In the genomic region with DNA sequence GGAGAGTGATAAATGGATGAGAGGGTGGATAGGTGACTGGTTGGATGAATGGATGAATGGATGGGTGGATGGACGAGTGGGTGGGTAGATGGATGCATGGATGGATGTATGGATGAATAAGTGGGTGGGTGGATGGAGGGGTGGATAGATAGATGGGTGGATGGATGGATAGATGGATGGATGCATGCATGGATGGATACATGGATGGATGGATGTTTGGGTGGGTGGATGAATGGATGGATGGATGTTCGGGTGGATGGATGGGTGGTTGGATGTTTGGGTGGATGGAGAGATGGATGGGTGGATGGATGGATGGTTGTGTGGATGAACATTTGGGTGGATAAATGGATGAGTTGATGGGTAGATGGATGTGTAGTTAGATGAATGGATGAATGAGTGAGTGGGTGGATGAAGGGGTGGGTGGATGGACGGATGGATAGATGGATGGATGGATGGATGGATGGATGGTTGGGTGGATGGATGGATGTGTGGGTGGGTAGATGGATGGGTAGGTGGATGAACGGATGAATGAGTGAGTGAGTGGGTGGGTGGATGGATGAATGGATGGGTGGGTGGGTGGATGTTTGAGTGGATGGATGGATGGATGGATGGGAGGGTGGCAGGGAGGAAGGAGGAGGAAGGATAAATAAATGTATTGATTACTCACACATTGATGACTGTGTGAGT, we compare ENCODE assay signal across 3 cellular contexts.
TF ChIP-seq lines count a peak whose summit lies in the region.

No MANE protein-coding gene starts in this region.

TF ChIP-seq in HEK293, 187 proteins besides CTCF, POLR2A, EP300 and RAD21 (continues in another document):
- TF ChIP-seq, protein P1, sequence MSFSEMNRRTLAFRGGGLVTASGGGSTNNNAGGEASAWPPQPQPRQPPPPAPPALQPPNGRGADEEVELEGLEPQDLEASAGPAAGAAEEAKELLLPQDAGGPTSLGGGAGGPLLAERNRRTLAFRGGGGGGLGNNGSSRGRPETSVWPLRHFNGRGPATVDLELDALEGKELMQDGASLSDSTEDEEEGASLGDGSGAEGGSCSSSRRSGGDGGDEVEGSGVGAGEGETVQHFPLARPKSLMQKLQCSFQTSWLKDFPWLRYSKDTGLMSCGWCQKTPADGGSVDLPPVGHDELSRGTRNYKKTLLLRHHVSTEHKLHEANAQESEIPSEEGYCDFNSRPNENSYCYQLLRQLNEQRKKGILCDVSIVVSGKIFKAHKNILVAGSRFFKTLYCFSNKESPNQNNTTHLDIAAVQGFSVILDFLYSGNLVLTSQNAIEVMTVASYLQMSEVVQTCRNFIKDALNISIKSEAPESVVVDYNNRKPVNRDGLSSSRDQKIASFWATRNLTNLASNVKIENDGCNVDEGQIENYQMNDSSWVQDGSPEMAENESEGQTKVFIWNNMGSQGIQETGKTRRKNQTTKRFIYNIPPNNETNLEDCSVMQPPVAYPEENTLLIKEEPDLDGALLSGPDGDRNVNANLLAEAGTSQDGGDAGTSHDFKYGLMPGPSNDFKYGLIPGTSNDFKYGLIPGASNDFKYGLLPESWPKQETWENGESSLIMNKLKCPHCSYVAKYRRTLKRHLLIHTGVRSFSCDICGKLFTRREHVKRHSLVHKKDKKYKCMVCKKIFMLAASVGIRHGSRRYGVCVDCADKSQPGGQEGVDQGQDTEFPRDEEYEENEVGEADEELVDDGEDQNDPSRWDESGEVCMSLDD (tag by site-specific recombination; IDR thresholded peaks at IDR 0.05) = no peak
- TF ChIP-seq KLF1 (tag by site-specific recombination; IDR thresholded peaks at IDR 0.05) = no peak
- no peak for TF ChIP-seq ZNF10 (tag by site-specific recombination; IDR thresholded peaks at IDR 0.05)
- TF ChIP-seq KLF16 (tag by site-specific recombination; IDR thresholded peaks at IDR 0.05) = no peak
- peak; percentile 98 for TF ChIP-seq ZBTB17 (tag by site-specific recombination; IDR thresholded peaks at IDR 0.05)
- no peak for TF ChIP-seq ZBTB48 (tag by site-specific recombination; IDR thresholded peaks at IDR 0.05)
- TF ChIP-seq ZNF580 (tag by site-specific recombination; IDR thresholded peaks at IDR 0.05) = no peak
- no peak for TF ChIP-seq HOXA7 (CRISPR knock-in tag; IDR thresholded peaks at IDR 0.05; ENCODE audit: borderline replicate concordance)
- TF ChIP-seq ZNF529 (tag by site-specific recombination; IDR thresholded peaks at IDR 0.05; ENCODE audit: insufficient replicate concordance) = no peak
- TF ChIP-seq ZIC2 (tag by site-specific recombination; IDR thresholded peaks at IDR 0.05) = no peak
- TF ChIP-seq FEZF1 (tag by site-specific recombination; IDR thresholded peaks at IDR 0.05) = no peak
- no peak for TF ChIP-seq ZNF23 (tag by site-specific recombination; IDR thresholded peaks at IDR 0.05; ENCODE audit: borderline replicate concordance)
- TF ChIP-seq ZNF366 (tag by site-specific recombination; conservative IDR thresholded peaks at IDR 0.05) = peak; percentile 92
- no peak for TF ChIP-seq ZNF571 (tag by site-specific recombination; IDR thresholded peaks at IDR 0.05)
- TF ChIP-seq EGR2 (tag by site-specific recombination; IDR thresholded peaks at IDR 0.05; ENCODE audit: low read depth) = peak; percentile 94
- no peak for TF ChIP-seq ZNF404 (tag by site-specific recombination; IDR thresholded peaks at IDR 0.05)
- no peak for TF ChIP-seq YY1 (tag by site-specific recombination; IDR thresholded peaks at IDR 0.05)
- no peak for TF ChIP-seq ZNF132 (tag by site-specific recombination; IDR thresholded peaks at IDR 0.05; ENCODE audit: borderline replicate concordance)
- TF ChIP-seq ZFHX2 (tag by site-specific recombination; conservative IDR thresholded peaks at IDR 0.05) = peak; percentile 92
- no peak for TF ChIP-seq ZNF473 (tag by site-specific recombination; IDR thresholded peaks at IDR 0.05)
- no peak for TF ChIP-seq SCRT2 (tag by site-specific recombination; IDR thresholded peaks at IDR 0.05)

TF ChIP-seq in IMR-90, 13 proteins besides CTCF, POLR2A, EP300 and RAD21:
- TF ChIP-seq MAZ (IDR thresholded peaks at IDR 0.05; ENCODE audit: borderline replicate concordance, low read depth, low read length) (no peak), NFE2L2 (IDR thresholded peaks at IDR 0.05; ENCODE audit: low read depth, low read length) (no peak), SMC3 (IDR thresholded peaks at IDR 0.05; ENCODE audit: low read depth, low read length) (no peak), MXI1 (IDR thresholded peaks at IDR 0.05; ENCODE audit: borderline replicate concordance, low read depth, low read length) (no peak), USF2 (IDR thresholded peaks at IDR 0.05; ENCODE audit: low read depth, low read length) (no peak), FOS (IDR thresholded peaks at IDR 0.05; ENCODE audit: low read depth, low read length) (no peak), BHLHE40 (IDR thresholded peaks at IDR 0.05; ENCODE audit: low read depth, low read length) (no peak), RCOR1 (IDR thresholded peaks at IDR 0.05; ENCODE audit: insufficient replicate concordance, low read length) (no peak), CEBPB (IDR thresholded peaks at IDR 0.05; ENCODE audit: low read depth, low read length) (no peak), CHD1 (IDR thresholded peaks at IDR 0.05; ENCODE audit: low read depth, low read length) (no peak), RFX5 (IDR thresholded peaks at IDR 0.05; ENCODE audit: low read depth, low read length) (no peak), MAFK (IDR thresholded peaks at IDR 0.05; ENCODE audit: low read depth, low read length) (no peak)
- TF ChIP-seq, protein P2, sequence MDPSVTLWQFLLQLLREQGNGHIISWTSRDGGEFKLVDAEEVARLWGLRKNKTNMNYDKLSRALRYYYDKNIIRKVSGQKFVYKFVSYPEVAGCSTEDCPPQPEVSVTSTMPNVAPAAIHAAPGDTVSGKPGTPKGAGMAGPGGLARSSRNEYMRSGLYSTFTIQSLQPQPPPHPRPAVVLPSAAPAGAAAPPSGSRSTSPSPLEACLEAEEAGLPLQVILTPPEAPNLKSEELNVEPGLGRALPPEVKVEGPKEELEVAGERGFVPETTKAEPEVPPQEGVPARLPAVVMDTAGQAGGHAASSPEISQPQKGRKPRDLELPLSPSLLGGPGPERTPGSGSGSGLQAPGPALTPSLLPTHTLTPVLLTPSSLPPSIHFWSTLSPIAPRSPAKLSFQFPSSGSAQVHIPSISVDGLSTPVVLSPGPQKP (IDR thresholded peaks at IDR 0.05; ENCODE audit: borderline replicate concordance, low read depth, low read length) = no peak

TF ChIP-seq in H1, 55 proteins besides CTCF, POLR2A, EP300 and RAD21:
- TF ChIP-seq YY1 (IDR thresholded peaks at IDR 0.05; ENCODE audit: low read depth, low read length) = no peak
- no peak for TF ChIP-seq CTBP2 (IDR thresholded peaks at IDR 0.05; ENCODE audit: borderline replicate concordance, insufficient read depth, insufficient read length, low read length)
- no peak for TF ChIP-seq JUN (IDR thresholded peaks at IDR 0.05; ENCODE audit: low read depth, low read length)
- TF ChIP-seq TCF12 (IDR thresholded peaks at IDR 0.05; ENCODE audit: low read depth, low read length) = no peak
- no peak for TF ChIP-seq SIRT6 (IDR thresholded peaks at IDR 0.05; ENCODE audit: low read length)
TF ChIP-seq in H1: peak in this region for 0.
